1 cellular context compared by ENCODE assay signal in the genomic region with DNA sequence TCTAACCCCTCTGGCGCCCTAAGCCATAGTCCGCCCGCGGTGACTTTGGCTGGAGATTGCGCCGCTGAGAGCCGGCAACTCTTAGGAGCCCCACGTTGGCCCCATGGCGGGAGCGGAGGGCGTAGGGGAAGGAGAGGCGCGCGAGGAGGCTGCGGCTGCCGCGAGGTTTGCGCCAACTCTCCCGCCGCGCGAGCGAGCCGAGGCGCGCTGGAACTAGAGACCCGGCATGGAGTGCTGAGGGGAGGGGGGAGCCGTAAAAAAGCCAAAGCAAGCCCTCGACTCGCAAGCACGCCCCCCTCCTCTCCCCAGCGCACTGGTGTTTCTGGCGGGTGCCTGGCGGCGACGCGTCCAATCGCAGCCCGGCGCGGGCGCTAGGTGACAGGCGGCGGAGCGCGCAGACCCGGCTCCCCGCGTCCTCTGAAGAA.
TF ChIP-seq lines count a peak whose summit lies in the region.

Gene SYT10, minus strand, starts transcription at position 233 of the 425 bp plus-strand sequence. CDS start 297 bp downstream, outside the sequence.

TF ChIP-seq in A549, 52 proteins besides CTCF, POLR2A, EP300 and RAD21 (continued from another document):
- TF ChIP-seq BCL3 (IDR thresholded peaks at IDR 0.05), result no peak
- TF ChIP-seq EHMT2 (IDR thresholded peaks at IDR 0.05; ENCODE audit: low read depth), result no peak
- TF ChIP-seq HOXB13 (CRISPR knock-in tag; IDR thresholded peaks at IDR 0.05; ENCODE audit: low read depth), result no peak
- no peak for TF ChIP-seq PHF8 (IDR thresholded peaks at IDR 0.05; ENCODE audit: borderline replicate concordance, low read depth)
- TF ChIP-seq NR3C1 (IDR thresholded peaks at IDR 0.05), result no peak
- no peak for TF ChIP-seq USF2 (IDR thresholded peaks at IDR 0.05)
- no peak for TF ChIP-seq ZNF302 (CRISPR knock-in tag; IDR thresholded peaks at IDR 0.05)
- no peak for TF ChIP-seq ZFP36 (IDR thresholded peaks at IDR 0.05; ENCODE audit: borderline replicate concordance, partially characterized antibody)
- TF ChIP-seq MAX (IDR thresholded peaks at IDR 0.05), result no peak
TF ChIP-seq in A549: peak in this region for 0.
